Comparison of ENCODE assay signal across 3 cellular contexts in the genomic region with DNA sequence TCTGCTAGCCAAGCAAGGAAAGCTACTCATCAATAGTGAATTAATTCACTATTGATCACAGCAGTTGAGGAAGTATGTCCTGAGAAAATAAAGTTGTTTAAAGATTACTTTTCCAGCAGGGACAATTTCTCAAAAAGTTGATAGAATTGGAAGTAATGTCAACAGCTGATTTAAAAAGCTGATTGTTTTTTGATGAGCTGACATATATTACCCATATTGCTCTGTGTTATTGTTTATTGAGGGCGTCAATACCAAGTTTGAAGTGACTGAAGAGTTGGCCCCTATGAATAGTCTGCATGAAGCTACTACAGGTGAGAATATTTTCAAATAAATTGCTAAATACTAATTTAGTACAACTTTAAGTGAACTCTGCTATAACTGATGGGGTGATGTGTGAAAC.
TF ChIP-seq lines count a peak whose summit lies in the region.

No MANE protein-coding gene starts in this region.

TF ChIP-seq in HepG2, 621 proteins besides CTCF, POLR2A, EP300 and RAD21 (continues in another document):
- no peak for TF ChIP-seq MAF1 (CRISPR knock-in tag; IDR thresholded peaks at IDR 0.05; ENCODE audit: borderline replicate concordance)
- TF ChIP-seq, protein P1, sequence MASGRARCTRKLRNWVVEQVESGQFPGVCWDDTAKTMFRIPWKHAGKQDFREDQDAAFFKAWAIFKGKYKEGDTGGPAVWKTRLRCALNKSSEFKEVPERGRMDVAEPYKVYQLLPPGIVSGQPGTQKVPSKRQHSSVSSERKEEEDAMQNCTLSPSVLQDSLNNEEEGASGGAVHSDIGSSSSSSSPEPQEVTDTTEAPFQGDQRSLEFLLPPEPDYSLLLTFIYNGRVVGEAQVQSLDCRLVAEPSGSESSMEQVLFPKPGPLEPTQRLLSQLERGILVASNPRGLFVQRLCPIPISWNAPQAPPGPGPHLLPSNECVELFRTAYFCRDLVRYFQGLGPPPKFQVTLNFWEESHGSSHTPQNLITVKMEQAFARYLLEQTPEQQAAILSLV (CRISPR knock-in tag; IDR thresholded peaks at IDR 0.05; ENCODE audit: borderline replicate concordance) = no peak
- TF ChIP-seq, protein P2, sequence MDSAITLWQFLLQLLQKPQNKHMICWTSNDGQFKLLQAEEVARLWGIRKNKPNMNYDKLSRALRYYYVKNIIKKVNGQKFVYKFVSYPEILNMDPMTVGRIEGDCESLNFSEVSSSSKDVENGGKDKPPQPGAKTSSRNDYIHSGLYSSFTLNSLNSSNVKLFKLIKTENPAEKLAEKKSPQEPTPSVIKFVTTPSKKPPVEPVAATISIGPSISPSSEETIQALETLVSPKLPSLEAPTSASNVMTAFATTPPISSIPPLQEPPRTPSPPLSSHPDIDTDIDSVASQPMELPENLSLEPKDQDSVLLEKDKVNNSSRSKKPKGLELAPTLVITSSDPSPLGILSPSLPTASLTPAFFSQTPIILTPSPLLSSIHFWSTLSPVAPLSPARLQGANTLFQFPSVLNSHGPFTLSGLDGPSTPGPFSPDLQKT (CRISPR knock-in tag; IDR thresholded peaks at IDR 0.05; ENCODE audit: borderline replicate concordance) = no peak
- TF ChIP-seq ZNF670 (CRISPR knock-in tag; IDR thresholded peaks at IDR 0.05; ENCODE audit: borderline replicate concordance) = no peak
- no peak for TF ChIP-seq ZNF138 (CRISPR knock-in tag; IDR thresholded peaks at IDR 0.05; ENCODE audit: low read depth)
- TF ChIP-seq ZNF737 (CRISPR knock-in tag; IDR thresholded peaks at IDR 0.05; ENCODE audit: borderline replicate concordance) = no peak
- TF ChIP-seq ZNF326 (CRISPR knock-in tag; IDR thresholded peaks at IDR 0.05; ENCODE audit: borderline replicate concordance) = no peak
- TF ChIP-seq, protein P3, sequence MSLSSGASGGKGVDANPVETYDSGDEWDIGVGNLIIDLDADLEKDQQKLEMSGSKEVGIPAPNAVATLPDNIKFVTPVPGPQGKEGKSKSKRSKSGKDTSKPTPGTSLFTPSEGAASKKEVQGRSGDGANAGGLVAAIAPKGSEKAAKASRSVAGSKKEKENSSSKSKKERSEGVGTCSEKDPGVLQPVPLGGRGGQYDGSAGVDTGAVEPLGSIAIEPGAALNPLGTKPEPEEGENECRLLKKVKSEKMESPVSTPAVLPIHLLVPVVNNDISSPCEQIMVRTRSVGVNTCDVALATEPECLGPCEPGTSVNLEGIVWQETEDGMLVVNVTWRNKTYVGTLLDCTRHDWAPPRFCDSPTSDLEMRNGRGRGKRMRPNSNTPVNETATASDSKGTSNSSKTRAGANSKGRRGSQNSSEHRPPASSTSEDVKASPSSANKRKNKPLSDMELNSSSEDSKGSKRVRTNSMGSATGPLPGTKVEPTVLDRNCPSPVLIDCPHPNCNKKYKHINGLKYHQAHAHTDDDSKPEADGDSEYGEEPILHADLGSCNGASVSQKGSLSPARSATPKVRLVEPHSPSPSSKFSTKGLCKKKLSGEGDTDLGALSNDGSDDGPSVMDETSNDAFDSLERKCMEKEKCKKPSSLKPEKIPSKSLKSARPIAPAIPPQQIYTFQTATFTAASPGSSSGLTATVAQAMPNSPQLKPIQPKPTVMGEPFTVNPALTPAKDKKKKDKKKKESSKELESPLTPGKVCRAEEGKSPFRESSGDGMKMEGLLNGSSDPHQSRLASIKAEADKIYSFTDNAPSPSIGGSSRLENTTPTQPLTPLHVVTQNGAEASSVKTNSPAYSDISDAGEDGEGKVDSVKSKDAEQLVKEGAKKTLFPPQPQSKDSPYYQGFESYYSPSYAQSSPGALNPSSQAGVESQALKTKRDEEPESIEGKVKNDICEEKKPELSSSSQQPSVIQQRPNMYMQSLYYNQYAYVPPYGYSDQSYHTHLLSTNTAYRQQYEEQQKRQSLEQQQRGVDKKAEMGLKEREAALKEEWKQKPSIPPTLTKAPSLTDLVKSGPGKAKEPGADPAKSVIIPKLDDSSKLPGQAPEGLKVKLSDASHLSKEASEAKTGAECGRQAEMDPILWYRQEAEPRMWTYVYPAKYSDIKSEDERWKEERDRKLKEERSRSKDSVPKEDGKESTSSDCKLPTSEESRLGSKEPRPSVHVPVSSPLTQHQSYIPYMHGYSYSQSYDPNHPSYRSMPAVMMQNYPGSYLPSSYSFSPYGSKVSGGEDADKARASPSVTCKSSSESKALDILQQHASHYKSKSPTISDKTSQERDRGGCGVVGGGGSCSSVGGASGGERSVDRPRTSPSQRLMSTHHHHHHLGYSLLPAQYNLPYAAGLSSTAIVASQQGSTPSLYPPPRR (CRISPR knock-in tag; IDR thresholded peaks at IDR 0.05; ENCODE audit: borderline replicate concordance) = no peak

TF ChIP-seq in IMR-90, 13 proteins besides CTCF, POLR2A, EP300 and RAD21:
- TF ChIP-seq MXI1 (IDR thresholded peaks at IDR 0.05; ENCODE audit: borderline replicate concordance, low read depth, low read length) (no peak), RFX5 (IDR thresholded peaks at IDR 0.05; ENCODE audit: low read depth, low read length) (no peak), MAFK (IDR thresholded peaks at IDR 0.05; ENCODE audit: low read depth, low read length) (peak; percentile 37; the same call in 1 of the 2 replicates)

TF ChIP-seq in K562, 482 proteins besides CTCF, POLR2A, EP300 and RAD21:
- no peak for TF ChIP-seq HDAC8 (tag; IDR thresholded peaks at IDR 0.05)
- TF ChIP-seq CREM (IDR thresholded peaks at IDR 0.05; ENCODE audit: low read depth) = no peak
- no peak for TF ChIP-seq CBX8 (IDR thresholded peaks at IDR 0.05; ENCODE audit: borderline replicate concordance, extremely low read depth, low read depth, low read length, poor library complexity, severe bottlenecking)
- TF ChIP-seq MAFG (tag; conservative IDR thresholded peaks at IDR 0.05) = peak; percentile 32; the same call in 1 of the 2 replicates
- TF ChIP-seq ZNF316 (IDR thresholded peaks at IDR 0.05) = peak; percentile 80
- peak; percentile 61 for TF ChIP-seq MAFF (IDR thresholded peaks at IDR 0.05; ENCODE audit: low read length)
- no peak for TF ChIP-seq SMARCB1 (IDR thresholded peaks at IDR 0.05; ENCODE audit: insufficient read length, low read depth)
- TF ChIP-seq ZNF444 (CRISPR knock-in tag; IDR thresholded peaks at IDR 0.05) = no peak
- peak; percentile 63; the same call in 1 of the 2 replicates for TF ChIP-seq C11orf30 (IDR thresholded peaks at IDR 0.05; ENCODE audit: low read depth)
- no peak for TF ChIP-seq TCF7L2 (IDR thresholded peaks at IDR 0.05; ENCODE audit: low read depth, low read length)
- TF ChIP-seq, protein P4, sequence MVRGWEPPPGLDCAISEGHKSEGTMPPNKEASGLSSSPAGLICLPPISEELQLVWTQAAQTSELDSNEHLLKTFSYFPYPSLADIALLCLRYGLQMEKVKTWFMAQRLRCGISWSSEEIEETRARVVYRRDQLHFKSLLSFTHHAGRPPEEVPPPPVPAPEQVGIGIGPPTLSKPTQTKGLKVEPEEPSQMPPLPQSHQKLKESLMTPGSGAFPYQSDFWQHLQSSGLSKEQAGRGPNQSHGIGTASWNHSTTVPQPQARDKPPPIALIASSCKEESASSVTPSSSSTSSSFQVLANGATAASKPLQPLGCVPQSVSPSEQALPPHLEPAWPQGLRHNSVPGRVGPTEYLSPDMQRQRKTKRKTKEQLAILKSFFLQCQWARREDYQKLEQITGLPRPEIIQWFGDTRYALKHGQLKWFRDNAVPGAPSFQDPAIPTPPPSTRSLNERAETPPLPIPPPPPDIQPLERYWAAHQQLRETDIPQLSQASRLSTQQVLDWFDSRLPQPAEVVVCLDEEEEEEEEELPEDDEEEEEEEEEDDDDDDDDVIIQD (CRISPR knock-in tag; IDR thresholded peaks at IDR 0.05) = no peak
- no peak for TF ChIP-seq ELF4 (CRISPR knock-in tag; IDR thresholded peaks at IDR 0.05)
- TF ChIP-seq NCOR1 (IDR thresholded peaks at IDR 0.05) = no peak
- no peak for TF ChIP-seq XRCC5 (IDR thresholded peaks at IDR 0.05; ENCODE audit: low read depth, low read length)
TF ChIP-seq in K562: peak in this region for 4.
